ENCODE assay signal across 9 cellular contexts in genomic region chr7:45021604-45022296, GRCh38. TPM values are rescaled to one million over a fixed set of nuclear protein-coding genes. Genes with fewer than 3 reads are reported as not detected.
DNase-seq lines count a peak whose midpoint lies in the region; FAIRE-seq and TF ChIP-seq lines count a peak whose summit lies in the region.
"Had no signal": no experiment of that assay in that cellular context is flagged by ENCODE, and none has a peak within 500 bp of the region (broad histone marks: within the 10 kb centered on the region; RNA-seq: fewer than 3 reads in every experiment).

No MANE protein-coding gene starts in this region.

- H3K27ac Mint-ChIP-seq in endothelial cell (ENCODE audit: unreplicated experiment) = no peak overlapping the region

- intact Hi-C loops in head of caudate nucleus (cut with DNase I) = no loop called here

- DNase-seq in GM12892 (ENCODE audit: insufficient read length) (no peak), HCEC 1CT (peak; percentile 61), OCI-M1 (lab: John Stamatoyannopoulos, UW) (peak; percentile 2), head of caudate nucleus (peak in 38 of 42 donors; percentile 9 to 93 (median 61)), H7 (no peak), HuH-7 (ENCODE audit: low spot score) (no peak), endothelial cell (ENCODE audit: low spot score) (no peak), DMS53 treated with DMSO at 0.1 percent for 48 hours (lab: John Stamatoyannopoulos, UW; ENCODE audit: unreplicated experiment) (no peak)

- no peak overlapping the region for H3K4me3 Mint-ChIP-seq in endothelial cell (ENCODE audit: unreplicated experiment)

- TF ChIP-seq POLR2A in GM12892 (IDR thresholded peaks at IDR 0.05; ENCODE audit: low read depth, low read length) = no peak

- H3K36me3 Mint-ChIP-seq in endothelial cell (ENCODE audit: low read depth, unreplicated experiment) = peaks cover 15% of the 10 kb centered on the region

- TF ChIP-seq CTCF in endothelial cell (IDR thresholded peaks at IDR 0.05; ENCODE audit: unreplicated experiment) = no peak

- no peaks in the 10 kb centered on the region for H3K27me3 ChIP-seq in H7 (ENCODE audit: control insufficient read depth, insufficient read depth, low read length)

- H3K4me3 ChIP-seq in H7 (ENCODE audit: insufficient read depth, low read depth, low read length) = no peak overlapping the region

- H3K36me3 ChIP-seq in H7 (replicated peaks; ENCODE audit: control insufficient read depth, insufficient read depth, low read length) = no peaks in the 10 kb centered on the region; the same call in 1 of the 2 replicates

- peak; percentile 73 for FAIRE-seq in GM12892 (lab: Jason Lieb, UNC)

- no peaks in the 10 kb centered on the region for H3K27me3 Mint-ChIP-seq in endothelial cell (ENCODE audit: unreplicated experiment)

- peaks cover 4% of the 10 kb centered on the region for H3K4me1 Mint-ChIP-seq in endothelial cell (ENCODE audit: unreplicated experiment)

- H3K9me3 Mint-ChIP-seq in endothelial cell (ENCODE audit: unreplicated experiment) = no peaks in the 10 kb centered on the region

RNA-seq across cellular contexts. Expression of gene CCM2, which starts 21.7 kb away (rescaled TPM):
- polyA plus RNA-seq in GM12892 (2012; ENCODE audit: missing spikeins) = 37.2 TPM
- 42.4 and 43.9 TPM in 2 replicates for total RNA-seq in H7 (2014; rRNA removed; shearing (Covaris generic))
- 59.8 TPM for total RNA-seq in endothelial cell (ENCODE audit: unreplicated experiment)

RNA-seq across cellular contexts. Expression of gene MYO1G, which starts 42.9 kb away (rescaled TPM):
- 137 TPM for polyA plus RNA-seq in GM12892 (2012; ENCODE audit: missing spikeins)
- not detected in 2 replicates for total RNA-seq in H7 (2014; rRNA removed; shearing (Covaris generic))
- 0.13 TPM for total RNA-seq in endothelial cell (ENCODE audit: unreplicated experiment)
- total RNA-seq: epithelial cell of proximal tubule had no signal

Comparison
In these comparisons a context has a peak if more than half of its experiments do, and no peak if none do; other contexts are left out.
1. DNase-seq: peak in HCEC 1CT (single experiment), OCI-M1 (single experiment) and head of caudate nucleus (38 of 42); none in GM12892 (single experiment), H7 (single experiment), HuH-7 (single experiment), endothelial cell (single experiment) and DMS53 treated with DMSO at 0.1 percent for 48 hours (single experiment).